19 cellular contexts compared by ENCODE assay signal in genomic region chr15:54282228-54282836, GRCh38.
DNase-seq lines count a peak whose midpoint lies in the region; ATAC-seq and TF ChIP-seq lines count a peak whose summit lies in the region.
"Had no signal": no experiment of that assay in that cellular context is flagged by ENCODE, and none has a peak within 500 bp of the region (broad histone marks: within the 10 kb centered on the region; RNA-seq: fewer than 3 reads in every experiment).

No MANE protein-coding gene starts in this region.

- no peak for TF ChIP-seq CTCF in WTC11 (IDR thresholded peaks at IDR 0.05)

- no peaks in the 10 kb centered on the region for H3K36me3 ChIP-seq in mesendoderm (ENCODE audit: control insufficient read depth, insufficient read depth, low read length)
- H3K36me3 ChIP-seq: BLaER1, SJCRH30 had no signal

- H2BK15ac ChIP-seq in mesendoderm (replicated peaks; ENCODE audit: low read depth): no peak overlapping the region

- H3K27me3 Mint-ChIP-seq in WTC11 (ENCODE audit: low read depth): no peaks in the 10 kb centered on the region; the same call in 1 of the 2 replicates
- H3K27me3 Mint-ChIP-seq: CD4-positive, alpha-beta T cell; T-cell had no signal

- H3K9me3 Mint-ChIP-seq in WTC11: peaks cover 6% of the 10 kb centered on the region
- H3K9me3 Mint-ChIP-seq: CD4-positive, alpha-beta T cell had no signal

- H3K4me2 ChIP-seq in mesendoderm (ENCODE audit: low read length): no peak overlapping the region
- H3K4me2 ChIP-seq: BLaER1 had no signal

- H2BK5ac ChIP-seq in mesendoderm (ENCODE audit: low read length): no peak overlapping the region

- no peak overlapping the region for H3K18ac ChIP-seq in mesendoderm (ENCODE audit: low read length)

- no peak overlapping the region for H3K4me3 Mint-ChIP-seq in WTC11
- H3K4me3 Mint-ChIP-seq: CD4-positive, alpha-beta T cell; T-cell had no signal

- H3K79me2 ChIP-seq in mesendoderm (ENCODE audit: control insufficient read depth, insufficient read depth, low read length): no peaks in the 10 kb centered on the region

- POLR2A ChIA-PET in WTC11 (lab: Charles Lee): no interaction called here

- no CpG with 5 or more reads among the region's 6 CpGs for WGBS in mesendoderm (ENCODE audit: extremely low coverage, insufficient coverage, low lambda C conversion rate)

- CTCF ChIA-PET in WTC11 (lab: Charles Lee): interaction anchor here (0.9 to 1.1 kb wide), 4 partner anchors 9 to 319 kb away, joined by 3 to 4 read pairs (median 4); no protein-coding TSS in a partner anchor

- H3K36me3 Mint-ChIP-seq in WTC11: no peaks in the 10 kb centered on the region
- H3K36me3 Mint-ChIP-seq: T-cell had no signal

- no peak overlapping the region for H3K27ac ChIP-seq in mesendoderm (ENCODE audit: low read depth, low read length)
- H3K27ac ChIP-seq: BLaER1, RWPE1, SJCRH30 had no signal

- H4K8ac ChIP-seq in mesendoderm (ENCODE audit: low read depth, low read length): no peak overlapping the region

- no peak overlapping the region for H3K56ac ChIP-seq in mesendoderm (ENCODE audit: low read length)

- no peaks in the 10 kb centered on the region for H3K4me1 Mint-ChIP-seq in WTC11
- H3K4me1 Mint-ChIP-seq: T-cell had no signal

- no peaks in the 10 kb centered on the region for H3K27me3 ChIP-seq in mesendoderm (ENCODE audit: insufficient read depth, low read length, poor library complexity)
- H3K27me3 ChIP-seq: BLaER1, SJCRH30 had no signal

- DNase-seq in HT1080 (ENCODE audit: low read depth) (peak; percentile 3), WTC11 (ENCODE audit: low spot score) (peak; percentile 9), mesendoderm (peak; percentile 13), COR-L47 (lab: John Stamatoyannopoulos, UW) (no peak), SHP77 (lab: John Stamatoyannopoulos, UW) (no peak), DMS 273 treated with DMSO at 0.1 percent for 48 hours (lab: John Stamatoyannopoulos, UW) (no peak)
- DNase-seq: CD4-positive, alpha-beta T cell; NCI-H1092; NCI-H1436 treated with DMSO at 0.1 percent for 48 hours; NCI-H1930; NCI-H2227 treated with DMSO at 0.1 percent for 48 hours; NCI-H510A; SJCRH30; T-cell had no signal

- H3K4me3 ChIP-seq in mesendoderm (ENCODE audit: low read length): no peak overlapping the region
- H3K4me3 ChIP-seq: BLaER1, K562, SJCRH30 had no signal

- H3K4ac ChIP-seq in mesendoderm (ENCODE audit: low read depth, low read length): no peak overlapping the region

- H3K79me1 ChIP-seq in mesendoderm (ENCODE audit: low read length): no peaks in the 10 kb centered on the region

- no peak overlapping the region for H4K5ac ChIP-seq in mesendoderm (ENCODE audit: low read length)

- no peak overlapping the region for H2BK120ac ChIP-seq in mesendoderm (ENCODE audit: low read depth, low read length)

- H2AK5ac ChIP-seq in mesendoderm (ENCODE audit: low read length): no peak overlapping the region

- H3K9ac ChIP-seq in mesendoderm (ENCODE audit: low read length): no peak overlapping the region
- H3K9ac ChIP-seq: BLaER1 had no signal

- no peak overlapping the region for H3K23ac ChIP-seq in mesendoderm (ENCODE audit: low read length)

- no peaks in the 10 kb centered on the region for H3K4me1 ChIP-seq in mesendoderm (ENCODE audit: control insufficient read depth, low read depth, low read length)
- H3K4me1 ChIP-seq: BLaER1, Caco-2, SJCRH30 had no signal

- ATAC-seq in WTC11: peak; percentile 44; the same call in 1 of the 2 replicates
- no peak for ATAC-seq in HG03025 (IDR thresholded peaks at IDR 0.05; ENCODE audit: low FRiP score, unreplicated experiment)
- ATAC-seq: K562, T-cell had no signal

- no peak overlapping the region for H3K27ac Mint-ChIP-seq in WTC11
- H3K27ac Mint-ChIP-seq: CD4-positive, alpha-beta T cell; T-cell had no signal

TF ChIP-seq in WTC11, 78 proteins besides CTCF, POLR2A, EP300 and RAD21 (continues in another document):
- no peak for TF ChIP-seq ZNF423 (CRISPR knock-in tag; IDR thresholded peaks at IDR 0.05)
- TF ChIP-seq TP53 (CRISPR knock-in tag; IDR thresholded peaks at IDR 0.05): no peak
- no peak for TF ChIP-seq ZNF281 (CRISPR knock-in tag; IDR thresholded peaks at IDR 0.05)
- no peak for TF ChIP-seq PRDM15 (CRISPR knock-in tag; IDR thresholded peaks at IDR 0.05)
- TF ChIP-seq, protein P1, sequence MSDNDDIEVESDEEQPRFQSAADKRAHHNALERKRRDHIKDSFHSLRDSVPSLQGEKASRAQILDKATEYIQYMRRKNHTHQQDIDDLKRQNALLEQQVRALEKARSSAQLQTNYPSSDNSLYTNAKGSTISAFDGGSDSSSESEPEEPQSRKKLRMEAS (CRISPR knock-in tag; IDR thresholded peaks at IDR 0.05): no peak
- TF ChIP-seq AR (CRISPR knock-in tag; IDR thresholded peaks at IDR 0.05): no peak
- TF ChIP-seq, protein P2, sequence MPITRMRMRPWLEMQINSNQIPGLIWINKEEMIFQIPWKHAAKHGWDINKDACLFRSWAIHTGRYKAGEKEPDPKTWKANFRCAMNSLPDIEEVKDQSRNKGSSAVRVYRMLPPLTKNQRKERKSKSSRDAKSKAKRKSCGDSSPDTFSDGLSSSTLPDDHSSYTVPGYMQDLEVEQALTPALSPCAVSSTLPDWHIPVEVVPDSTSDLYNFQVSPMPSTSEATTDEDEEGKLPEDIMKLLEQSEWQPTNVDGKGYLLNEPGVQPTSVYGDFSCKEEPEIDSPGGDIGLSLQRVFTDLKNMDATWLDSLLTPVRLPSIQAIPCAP (CRISPR knock-in tag; IDR thresholded peaks at IDR 0.05): no peak

Comparison
In these comparisons a context has a peak if more than half of its experiments do, and no peak if none do; other contexts are left out.
1. DNase-seq: peak in HT1080 (single experiment), WTC11 (single experiment) and mesendoderm (single experiment); none in COR-L47 (single experiment), SHP77 (0 of 2) and DMS 273 treated with DMSO at 0.1 percent for 48 hours (single experiment).